19 cellular contexts compared by ENCODE assay signal in genomic region chr12:115898670-115899069, GRCh38.
DNase-seq lines count a peak whose midpoint lies in the region; ATAC-seq, FAIRE-seq and TF ChIP-seq lines count a peak whose summit lies in the region.
"Had no signal": no experiment of that assay in that cellular context is flagged by ENCODE, and none has a peak within 500 bp of the region (broad histone marks: within the 10 kb centered on the region; RNA-seq: fewer than 3 reads in every experiment).

No MANE protein-coding gene starts in this region.

- H3K9me3 ChIP-seq in DND-41 (ENCODE audit: insufficient read depth, low read length, severe bottlenecking) (no peaks in the 10 kb centered on the region), Panc1 (ENCODE audit: control insufficient read depth, insufficient read depth, low read depth, low read length) (no peaks in the 10 kb centered on the region)

- TF ChIP-seq CTCF in DND-41 (IDR thresholded peaks at IDR 0.05; ENCODE audit: borderline replicate concordance, extremely low read depth, low read length, poor library complexity, severe bottlenecking) (peak; percentile 16), GM12875 (IDR thresholded peaks at IDR 0.05; ENCODE audit: borderline replicate concordance, insufficient read depth, low read depth, low read length) (0 out of 2 replicates have a peak, but pooled peaks have one; percentile 2), Panc1 (IDR thresholded peaks at IDR 0.05) (peak; percentile 40), foreskin keratinocyte (conservative IDR thresholded peaks at IDR 0.05) (peak; percentile 6)

- H3K4me1 ChIP-seq in DND-41 (ENCODE audit: insufficient read depth, low read length) (no peaks in the 10 kb centered on the region), Panc1 (ENCODE audit: control insufficient read depth, insufficient read depth, low read length) (no peaks in the 10 kb centered on the region), foreskin keratinocyte (no peaks in the 10 kb centered on the region)
- H3K4me1 ChIP-seq: neural progenitor cell, tibial nerve had no signal

- no peak overlapping the region for H3K4me2 ChIP-seq in DND-41 (ENCODE audit: insufficient read depth, low read length)
- H3K4me2 ChIP-seq: neural progenitor cell had no signal

- ATAC-seq in DND-41 (ENCODE audit: insufficient read depth, low read depth), result no peak
- ATAC-seq in Panc1, result no peak
- ATAC-seq in foreskin keratinocyte, result no peak
- ATAC-seq: left cardiac atrium, T-cell had no signal

- H3K36me3 ChIP-seq in DND-41 (ENCODE audit: insufficient read depth, low read length) (no peaks in the 10 kb centered on the region), Panc1 (ENCODE audit: control insufficient read depth, insufficient read depth, low read length) (no peaks in the 10 kb centered on the region)
- H3K36me3 ChIP-seq: neural progenitor cell, tibial nerve had no signal

- CTCF ChIA-PET in Panc1 (lab: Charles Lee), result no interaction called here

- in situ Hi-C loops in Panc1 (cut with HindIII; ENCODE audit: low pct_unique_long_range_greater_than_20kb, low sequenced_read_pairs), result no loop called here

- no peak overlapping the region for H3K9ac ChIP-seq in DND-41 (ENCODE audit: low read depth, low read length)
- H3K9ac ChIP-seq: neural progenitor cell had no signal

- no peaks in the 10 kb centered on the region for H4K20me1 ChIP-seq in DND-41 (ENCODE audit: insufficient read depth, low read length)

- H3K79me2 ChIP-seq in DND-41 (ENCODE audit: insufficient read depth, low read length), result no peaks in the 10 kb centered on the region

- DNase-seq in DND-41 (no peak), Panc1 (ENCODE audit: low read depth, low spot score) (no peak), foreskin keratinocyte (no peak), NOMO-1 treated with dmso at 0.1 percent for 144 hours (lab: John Stamatoyannopoulos, UW; ENCODE audit: unreplicated experiment) (no peak), NCI-H1105 treated with DMSO at 0.1 percent for 48 hours (lab: John Stamatoyannopoulos, UW) (no peak), HTR-8/SVneo (ENCODE audit: insufficient read length, low spot score) (no peak)
- DNase-seq: activated B cell treated with CpG ODN at 0.5 μM for 24 hours; DMS153; foreskin melanocyte; left cardiac atrium; midbrain; NCI-H2171; NCI-H82; stimulated activated CD4-positive, alpha-beta T cell treated with anti-CD3 and anti-CD28 coated beads, Interleukin-12 subunit alpha, Interleukin-12 subunit beta, amount 100 ng/mL, for 4 hours; stimulated activated naive CD4-positive, alpha-beta T cell; T-cell had no signal

- no TSS peak for BruUV-seq in Panc1 (replicated peaks; lab: Mats Ljungman, UMichigan)

- POLR2A ChIA-PET in Panc1 (lab: Charles Lee), result no interaction called here

- H3K4me3 ChIP-seq in DND-41 (ENCODE audit: low read depth in 1 of 2, low read length in 2 of 2), result no peak overlapping the region
- H3K4me3 ChIP-seq in GM12875 (ENCODE audit: low read depth, low read length), result no peak overlapping the region
- no peak overlapping the region for H3K4me3 ChIP-seq in Panc1 (ENCODE audit: low read depth in 2 of 2, low read length in 2 of 2)
- H3K4me3 ChIP-seq: neural progenitor cell, tibial nerve had no signal

- intact Hi-C loops in Panc1 (cut with micrococcal nuclease; ENCODE audit: unreplicated experiment), result no loop called here

- H2AFZ ChIP-seq in DND-41 (ENCODE audit: low read depth, low read length), result no peak overlapping the region
- H2AFZ ChIP-seq: neural progenitor cell had no signal

- no peak for FAIRE-seq in HTR-8/SVneo (lab: Jason Lieb, UNC)

- H3K27me3 ChIP-seq in DND-41 (ENCODE audit: insufficient read depth, low read length, poor library complexity) (peaks cover 22% of the 10 kb centered on the region), Panc1 (ENCODE audit: control insufficient read depth, insufficient read depth, low read length) (peaks cover 20% of the 10 kb centered on the region), foreskin keratinocyte (no peaks in the 10 kb centered on the region)
- H3K27me3 ChIP-seq: neural progenitor cell, tibial nerve had no signal

- no peak overlapping the region for H3K27ac ChIP-seq in DND-41 (ENCODE audit: low read length)
- H3K27ac ChIP-seq in Panc1 (ENCODE audit: low read length), result no peak overlapping the region
- H3K27ac ChIP-seq in foreskin keratinocyte, result no peak overlapping the region
- H3K27ac ChIP-seq: neural progenitor cell, tibial nerve had no signal
